ENCODE assay signal across 9 cellular contexts in genomic region chr2:84424152-84424551, GRCh38. TPM values are rescaled to one million over a fixed set of nuclear protein-coding genes. Genes with fewer than 3 reads are reported as not detected.
DNase-seq lines count a peak whose midpoint lies in the region; ATAC-seq and TF ChIP-seq lines count a peak whose summit lies in the region.
"Had no signal": no experiment of that assay in that cellular context is flagged by ENCODE, and none has a peak within 500 bp of the region (broad histone marks: within the 10 kb centered on the region; RNA-seq: fewer than 3 reads in every experiment).

No MANE protein-coding gene starts in this region.

- no peaks in the 10 kb centered on the region for H3K9me3 ChIP-seq in psoas muscle
- no peaks in the 10 kb centered on the region for H3K9me3 ChIP-seq in right atrium auricular region
- H3K9me3 ChIP-seq: BLaER1 treated with 17β-estradiol and CSF1 and Interleukin-3, amounts not matched to agents 10 nM and 100 nM had no signal

- peak in 2 of 3 experiments; percentile 2 to 26 for DNase-seq in NCI-H1417 (lab: John Stamatoyannopoulos, UW)
- DNase-seq in NCI-H1417 treated with DMSO at 0.1 percent for 48 hours (lab: John Stamatoyannopoulos, UW) = no peak
- DNase-seq in MV-4-11 (lab: John Stamatoyannopoulos, UW) = peak; percentile 10
- DNase-seq in choroid plexus epithelial cell (ENCODE audit: low read depth) = peak; percentile 54
- DNase-seq in psoas muscle = no peak
- no peak for DNase-seq in mucosa of gallbladder (ENCODE audit: low spot score)
- DNase-seq in right atrium auricular region (ENCODE audit: low spot score) = no peak

- intact Hi-C loops in psoas muscle (cut with DNase I) = no loop called here

- H3K27ac ChIP-seq in psoas muscle (no peak overlapping the region), right atrium auricular region (no peak overlapping the region)
- H3K27ac ChIP-seq: BLaER1 treated with 17β-estradiol and CSF1 and Interleukin-3, amounts not matched to agents 10 nM and 100 nM had no signal

- H3K36me3 ChIP-seq in psoas muscle (ENCODE audit: insufficient read depth in 1 of 2, low read depth in 1 of 2) (peaks cover 6 to 67% of the 10 kb centered on the region in 2 donors), right atrium auricular region (peaks cover 62% of the 10 kb centered on the region)

- ATAC-seq in psoas muscle (no peak), GM21390 (IDR thresholded peaks at IDR 0.05; ENCODE audit: unreplicated experiment) (no peak)

- H3K4me1 ChIP-seq in psoas muscle = no peaks in the 10 kb centered on the region
- H3K4me1 ChIP-seq in right atrium auricular region = peaks cover 0 to 9% of the 10 kb centered on the region in 2 donors
- H3K4me1 ChIP-seq: BLaER1 treated with 17β-estradiol and CSF1 and Interleukin-3, amounts not matched to agents 10 nM and 100 nM had no signal

- TF ChIP-seq CTCF in choroid plexus epithelial cell (conservative IDR thresholded peaks at IDR 0.05; ENCODE audit: low read depth, low read length) (peak; percentile 60), psoas muscle (IDR thresholded peaks at IDR 0.05) (peak; percentile 30), right atrium auricular region (IDR thresholded peaks at IDR 0.05) (peak in 1 of 2 donors; percentile 54)

- H3K27me3 ChIP-seq in psoas muscle (ENCODE audit: insufficient read depth in 3 of 3, low read length in 2 of 3) = no peaks in the 10 kb centered on the region
- no peaks in the 10 kb centered on the region for H3K27me3 ChIP-seq in right atrium auricular region
- H3K27me3 ChIP-seq: BLaER1 treated with 17β-estradiol and CSF1 and Interleukin-3, amounts not matched to agents 10 nM and 100 nM had no signal

- H3K4me3 ChIP-seq in choroid plexus epithelial cell (ENCODE audit: low read depth, low read length) = no peak overlapping the region
- no peak overlapping the region for H3K4me3 ChIP-seq in psoas muscle
- H3K4me3 ChIP-seq in right atrium auricular region = no peak overlapping the region
- H3K4me3 ChIP-seq: BLaER1 treated with 17β-estradiol and CSF1 and Interleukin-3, amounts not matched to agents 10 nM and 100 nM had no signal

RNA-seq across cellular contexts. Expression of gene SUCLG1, which starts 34.9 kb away (rescaled TPM):
- 100 to 1,000 TPM; 112 to 175 (median 128) TPM for total RNA-seq in psoas muscle
- polyA plus RNA-seq in psoas muscle = 100 to 1,000 TPM; 164 to 184 (median 180) TPM
- 83.3 TPM for total RNA-seq in mucosa of gallbladder
- total RNA-seq in right atrium auricular region = 100 to 1,000 TPM; 139 to 197 TPM

Comparison
In these comparisons a context has a peak if more than half of its experiments do, and no peak if none do; other contexts are left out.
1. DNase-seq: peak in NCI-H1417 (2 of 3), MV-4-11 (single experiment) and choroid plexus epithelial cell (single experiment); none in NCI-H1417 treated with DMSO at 0.1 percent for 48 hours (single experiment), psoas muscle (0 of 2), mucosa of gallbladder (single experiment) and right atrium auricular region (single experiment).